In the genomic region with DNA sequence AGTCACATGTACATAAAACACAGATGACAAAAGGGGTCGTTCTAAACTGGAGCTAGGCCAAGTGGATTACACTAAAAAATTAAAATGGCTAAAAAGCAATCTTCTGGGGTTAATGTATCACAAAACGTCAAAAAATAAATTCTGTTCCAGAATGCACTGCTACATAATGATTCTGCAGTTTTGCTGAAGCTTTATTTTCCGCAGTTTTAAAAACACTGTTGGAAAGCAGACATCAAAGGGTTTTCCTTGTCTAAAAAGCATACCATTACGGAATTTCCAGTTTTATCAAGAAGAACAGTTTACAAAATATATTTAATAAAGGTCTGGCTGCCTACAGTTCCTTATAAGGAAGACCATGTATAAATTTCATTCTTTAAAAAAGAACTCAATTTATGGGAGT, we compare ENCODE assay signal across 8 cellular contexts. TPM values are rescaled to one million over a fixed set of nuclear protein-coding genes. Genes with fewer than 3 reads are reported as not detected.
DNase-seq lines count a peak whose midpoint lies in the region; ATAC-seq and TF ChIP-seq lines count a peak whose summit lies in the region.

No MANE protein-coding gene starts in this region.

- no peaks in the 10 kb centered on the region for H3K36me3 Mint-ChIP-seq in activated CD8-positive, alpha-beta T cell treated with anti-CD3 and anti-CD28 coated beads for 36 hours (ENCODE audit: low read depth)
- H3K36me3 Mint-ChIP-seq in activated CD8-positive, alpha-beta T cell treated with anti-CD3 and anti-CD28 coated beads, Interleukin-2, amount 10 ng/mL, durations not matched to agents 7 days and 5 days (ENCODE audit: low read depth) = no peaks in the 10 kb centered on the region
- H3K36me3 Mint-ChIP-seq in activated naive CD8-positive, alpha-beta T cell treated with anti-CD3 and anti-CD28 coated beads for 36 hours = no peaks in the 10 kb centered on the region

- peaks cover 23% of the 10 kb centered on the region for H3K27me3 Mint-ChIP-seq in activated CD8-positive, alpha-beta T cell treated with anti-CD3 and anti-CD28 coated beads for 36 hours
- peaks cover 35% of the 10 kb centered on the region for H3K27me3 Mint-ChIP-seq in activated CD8-positive, alpha-beta T cell treated with anti-CD3 and anti-CD28 coated beads, Interleukin-2, amount 10 ng/mL, durations not matched to agents 7 days and 5 days (ENCODE audit: low read depth)
- H3K27me3 Mint-ChIP-seq in activated naive CD8-positive, alpha-beta T cell treated with anti-CD3 and anti-CD28 coated beads for 36 hours = peaks cover 3% of the 10 kb centered on the region

- H3K27ac ChIP-seq in tibial artery = no peak overlapping the region

- DNase-seq in activated CD8-positive, alpha-beta T cell treated with anti-CD3 and anti-CD28 coated beads for 36 hours = no peak
- DNase-seq in activated CD8-positive, alpha-beta T cell treated with anti-CD3 and anti-CD28 coated beads, Interleukin-2, amount 10 ng/mL, durations not matched to agents 7 days and 5 days = no peak
- no peak for DNase-seq in activated naive CD8-positive, alpha-beta T cell treated with anti-CD3 and anti-CD28 coated beads for 36 hours
- peak; percentile 12 for DNase-seq in left kidney (ENCODE audit: low read depth, low spot score)
- DNase-seq in tibial artery = no peak
- no peak for DNase-seq in HuH-7.5 (ENCODE audit: low spot score)
- DNase-seq in NCI-H1092 (lab: John Stamatoyannopoulos, UW) = no peak
- no peak for DNase-seq in GM10248 (ENCODE audit: extremely low spot score)

- H3K27me3 ChIP-seq in tibial artery = no peaks in the 10 kb centered on the region

- H3K9me3 Mint-ChIP-seq in activated CD8-positive, alpha-beta T cell treated with anti-CD3 and anti-CD28 coated beads for 36 hours = no peaks in the 10 kb centered on the region
- no peaks in the 10 kb centered on the region for H3K9me3 Mint-ChIP-seq in activated CD8-positive, alpha-beta T cell treated with anti-CD3 and anti-CD28 coated beads, Interleukin-2, amount 10 ng/mL, durations not matched to agents 7 days and 5 days (ENCODE audit: insufficient read depth)
- H3K9me3 Mint-ChIP-seq in activated naive CD8-positive, alpha-beta T cell treated with anti-CD3 and anti-CD28 coated beads for 36 hours = no peaks in the 10 kb centered on the region

- H3K4me1 ChIP-seq in tibial artery = peaks cover 0 to 9% (median 0%) of the 10 kb centered on the region in 4 donors

- H3K9me3 ChIP-seq in tibial artery = no peaks in the 10 kb centered on the region

- H3K4me3 Mint-ChIP-seq in activated CD8-positive, alpha-beta T cell treated with anti-CD3 and anti-CD28 coated beads for 36 hours = peak overlapping the region; percentile 1
- H3K4me3 Mint-ChIP-seq in activated CD8-positive, alpha-beta T cell treated with anti-CD3 and anti-CD28 coated beads, Interleukin-2, amount 10 ng/mL, durations not matched to agents 7 days and 5 days = no peak overlapping the region
- peak overlapping the region; percentile 87 for H3K4me3 Mint-ChIP-seq in activated naive CD8-positive, alpha-beta T cell treated with anti-CD3 and anti-CD28 coated beads for 36 hours

- H3K4me1 Mint-ChIP-seq in activated CD8-positive, alpha-beta T cell treated with anti-CD3 and anti-CD28 coated beads for 36 hours (ENCODE audit: low read depth) = peaks cover 20% of the 10 kb centered on the region
- H3K4me1 Mint-ChIP-seq in activated CD8-positive, alpha-beta T cell treated with anti-CD3 and anti-CD28 coated beads, Interleukin-2, amount 10 ng/mL, durations not matched to agents 7 days and 5 days (ENCODE audit: low read depth) = peaks cover 15% of the 10 kb centered on the region
- peaks cover 28% of the 10 kb centered on the region for H3K4me1 Mint-ChIP-seq in activated naive CD8-positive, alpha-beta T cell treated with anti-CD3 and anti-CD28 coated beads for 36 hours

- POLR2A ChIA-PET in activated CD8-positive, alpha-beta T cell treated with anti-CD3 and anti-CD28 coated beads for 36 hours (lab: Charles Lee) = interaction anchor here (1.3 kb wide), 1 partner anchor 10 kb away, joined by 3 read pairs; no protein-coding TSS in a partner anchor
- POLR2A ChIA-PET in activated CD8-positive, alpha-beta T cell treated with anti-CD3 and anti-CD28 coated beads, Interleukin-2, amount 10 ng/mL, durations not matched to agents 7 days and 5 days (lab: Charles Lee) = no interaction called here
- POLR2A ChIA-PET in GM10248 (lab: Yijun Ruan, JAX) = interaction anchor here (0.7 kb wide), 1 partner anchor 386 kb away, joined by 3 read pairs; no protein-coding TSS in a partner anchor

- intact Hi-C loops in activated CD8-positive, alpha-beta T cell treated with anti-CD3 and anti-CD28 coated beads for 36 hours (cut with micrococcal nuclease) = no loop called here
- intact Hi-C loops in tibial artery (cut with DNase I; ENCODE audit: low total_unique reads) = no loop called here

- no peaks in the 10 kb centered on the region for H3K36me3 ChIP-seq in tibial artery

- no peak for TF ChIP-seq CTCF in activated CD8-positive, alpha-beta T cell treated with anti-CD3 and anti-CD28 coated beads for 36 hours (IDR thresholded peaks at IDR 0.05)
- no peak for TF ChIP-seq CTCF in tibial artery (IDR thresholded peaks at IDR 0.05)
- no peak for TF ChIP-seq CTCF in GM10248 (IDR thresholded peaks at IDR 0.05; ENCODE audit: control extremely low read depth, extremely low read depth, low read depth, missing control alignments)

- ATAC-seq in activated CD8-positive, alpha-beta T cell treated with anti-CD3 and anti-CD28 coated beads for 36 hours = no peak
- no peak for ATAC-seq in activated CD8-positive, alpha-beta T cell treated with anti-CD3 and anti-CD28 coated beads, Interleukin-2, amount 10 ng/mL, durations not matched to agents 7 days and 5 days

- H3K27ac Mint-ChIP-seq in activated CD8-positive, alpha-beta T cell treated with anti-CD3 and anti-CD28 coated beads for 36 hours = no peak overlapping the region
- no peak overlapping the region for H3K27ac Mint-ChIP-seq in activated CD8-positive, alpha-beta T cell treated with anti-CD3 and anti-CD28 coated beads, Interleukin-2, amount 10 ng/mL, durations not matched to agents 7 days and 5 days
- no peak overlapping the region for H3K27ac Mint-ChIP-seq in activated naive CD8-positive, alpha-beta T cell treated with anti-CD3 and anti-CD28 coated beads for 36 hours

- peak overlapping the region; percentile 68 to 79 for H3K4me3 ChIP-seq in tibial artery

- CTCF ChIA-PET in activated CD8-positive, alpha-beta T cell treated with anti-CD3 and anti-CD28 coated beads for 36 hours (lab: Charles Lee) = interaction anchor here (1.6 to 5.7 kb wide), 3 partner anchors 29 to 636 kb away, joined by 3 to 23 read pairs (median 9); no protein-coding TSS in a partner anchor
- CTCF ChIA-PET in activated CD8-positive, alpha-beta T cell treated with anti-CD3 and anti-CD28 coated beads, Interleukin-2, amount 10 ng/mL, durations not matched to agents 7 days and 5 days (lab: Charles Lee) = interaction anchor here (1.1 to 4.7 kb wide), 4 partner anchors 59 to 458 kb away, joined by 3 to 27 read pairs (median 5); no protein-coding TSS in a partner anchor
- CTCF ChIA-PET in GM10248 (lab: Yijun Ruan, JAX) = interaction anchor here (1.0 to 3.6 kb wide), 6 partner anchors 16 to 155 kb away, joined by 3 to 18 read pairs (median 7); partner anchors contain the start of gene LYSMD2

RNA-seq across cellular contexts. Expression of gene DMXL2, which starts 1.4 kb away (rescaled TPM):
- 1 to 10 TPM; 4.2 to 4.8 TPM for total RNA-seq in activated CD8-positive, alpha-beta T cell treated with anti-CD3 and anti-CD28 coated beads for 36 hours
- 1 to 10 TPM; 6.8 to 9.2 TPM for total RNA-seq in activated CD8-positive, alpha-beta T cell treated with anti-CD3 and anti-CD28 coated beads, Interleukin-2, amount 10 ng/mL, durations not matched to agents 7 days and 5 days
- 1 to 10 TPM; 5.7 to 7.2 TPM for total RNA-seq in activated naive CD8-positive, alpha-beta T cell treated with anti-CD3 and anti-CD28 coated beads for 36 hours
